24 cellular contexts compared by ENCODE assay signal in the genomic region with DNA sequence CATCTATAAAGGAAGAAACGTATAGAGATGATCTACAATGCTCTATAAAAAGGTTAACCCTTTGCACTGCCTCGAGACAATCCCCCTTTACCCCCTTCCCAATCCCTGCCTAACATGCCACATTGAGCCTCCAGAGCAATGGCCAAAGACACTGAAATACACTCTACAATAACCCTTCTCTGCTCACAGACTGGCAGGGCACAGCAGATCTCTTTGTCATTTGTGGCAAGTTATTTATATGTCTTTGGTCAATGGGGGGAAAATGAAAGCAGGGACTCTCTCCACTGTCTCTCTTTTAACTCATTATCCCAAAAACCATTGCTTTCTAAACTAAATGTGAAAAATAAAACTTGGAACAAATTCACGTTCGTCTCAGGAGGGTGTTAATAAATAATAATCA.
"Had no signal": no experiment of that assay in that cellular context is flagged by ENCODE, and none has a peak within 500 bp of the region (broad histone marks: within the 10 kb centered on the region; RNA-seq: fewer than 3 reads in every experiment).

No MANE protein-coding gene starts in this region.

- DNase-seq: activated CD4-positive, alpha-beta T cell treated with anti-CD3 and anti-CD28 coated beads, Interleukin-2, amount 10 ng/mL, durations not matched to agents 7 days and 5 days; activated CD8-positive, alpha-beta memory T cell treated with anti-CD3 and anti-CD28 coated beads, Interleukin-2, amount 10 ng/mL, durations not matched to agents 7 days and 5 days; activated CD8-positive, alpha-beta T cell treated with anti-CD3 and anti-CD28 coated beads for 36 hours; activated effector memory CD4-positive, alpha-beta T cell treated with anti-CD3 and anti-CD28 coated beads, Interleukin-2, amount 50 U/mL, for 16 hours; activated naive CD4-positive, alpha-beta T cell treated with anti-CD3 and anti-CD28 coated beads, Interleukin-2, amount 10 ng/mL, durations not matched to agents 7 days and 5 days; activated T-cell treated with anti-CD3 and anti-CD28 coated beads for 4 hours; aorta; dermis blood vessel endothelial cell; effector memory CD8-positive, alpha-beta T cell; left colon; mesenchymal stem cell; mucosa of descending colon; naive B cell; stimulated activated CD4-positive, alpha-beta T cell treated with anti-CD3 and anti-CD28 coated beads, Interleukin-15, amount 100 ng/mL, for 24 hours; stimulated activated CD8-positive, alpha-beta memory T cell treated with anti-CD3 and anti-CD28 coated beads, Interleukin-4, amount 100 ng/mL, for 48 hours; stimulated activated naive CD4-positive, alpha-beta T cell; SW 1271; T-helper 17 cell; upper lobe of left lung had no signal

- ATAC-seq: activated CD8-positive, alpha-beta memory T cell treated with anti-CD3 and anti-CD28 coated beads, Interleukin-2, amount 10 ng/mL, durations not matched to agents 7 days and 5 days; activated CD8-positive, alpha-beta T cell treated with anti-CD3 and anti-CD28 coated beads for 36 hours; effector memory CD8-positive, alpha-beta T cell; esophagus mucosa; left colon; mucosa of descending colon; sciatic nerve; T-helper 17 cell had no signal

- H3K4me3 ChIP-seq: mucosa of descending colon, smooth muscle cell, thoracic aorta, upper lobe of left lung had no signal

- H3K9ac ChIP-seq: parathyroid adenoma had no signal

- H2AFZ ChIP-seq: parathyroid adenoma had no signal

- H3K27me3 ChIP-seq: upper lobe of left lung had no signal

- H3K27ac ChIP-seq: parathyroid adenoma, thoracic aorta, upper lobe of left lung had no signal

- H3K9me3 ChIP-seq: mucosa of descending colon, thoracic aorta, upper lobe of left lung had no signal

- H3K79me2 ChIP-seq: parathyroid adenoma had no signal

- H3K4me1 ChIP-seq: parathyroid adenoma had no signal

- H3K4me2 ChIP-seq: smooth muscle cell had no signal
